12 cellular contexts compared by ENCODE assay signal in the genomic region with DNA sequence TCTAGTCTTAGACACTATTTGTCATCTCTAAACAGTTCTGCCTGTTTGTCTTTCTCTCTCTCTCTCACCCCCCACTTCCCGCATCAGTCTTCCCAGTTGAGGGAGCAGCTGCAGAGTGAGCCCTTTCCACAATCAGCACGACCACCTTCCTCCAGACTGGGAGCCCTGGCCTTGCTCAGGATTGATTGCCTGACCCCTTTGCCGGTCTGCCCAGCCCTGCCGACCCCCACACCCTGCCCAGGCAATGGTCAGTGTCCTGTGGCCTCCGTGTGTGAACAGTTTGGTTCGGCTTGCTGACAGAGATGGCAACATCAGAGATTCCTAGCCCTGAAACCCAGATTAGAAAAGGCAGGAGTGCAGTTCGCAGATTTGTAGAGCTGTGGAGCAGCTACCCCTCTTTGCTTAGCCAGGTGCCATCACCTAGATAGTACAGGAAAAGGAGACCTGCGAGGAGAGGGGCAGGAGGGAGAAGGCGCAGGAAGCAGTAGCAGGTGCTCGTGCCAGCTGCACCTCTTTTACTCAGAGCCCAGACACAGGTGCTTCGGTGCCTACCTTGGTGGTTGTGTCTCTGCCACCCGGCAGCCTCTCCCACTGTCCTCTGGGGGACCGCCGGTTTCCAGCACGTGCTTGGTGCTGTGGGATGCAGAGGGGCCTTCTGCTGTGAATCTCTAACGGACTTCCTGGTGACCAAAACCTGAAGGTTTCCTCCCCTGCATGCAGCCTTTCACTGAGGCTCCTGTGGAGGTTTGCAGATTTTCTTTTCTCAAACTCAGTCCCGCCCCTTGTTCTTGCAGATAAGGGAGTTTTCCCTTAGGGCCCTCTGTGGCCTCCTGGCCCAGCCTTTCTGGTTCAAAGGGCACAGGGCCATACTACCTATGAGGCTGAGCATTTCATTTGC.
DNase-seq lines count a peak whose midpoint lies in the region; ATAC-seq lines count a peak whose summit lies in the region.
"Had no signal": no experiment of that assay in that cellular context is flagged by ENCODE, and none has a peak within 500 bp of the region (broad histone marks: within the 10 kb centered on the region; RNA-seq: fewer than 3 reads in every experiment).

No MANE protein-coding gene starts in this region.

- no peak for DNase-seq in T-helper 2 cell treated with Interferon-gamma antibody and Interleukin-4, amounts not matched to agents 5 μg/mL and 100 μg/mL, for 36 hours (ENCODE audit: low spot score)
- DNase-seq in T-helper 2 cell (no peak), germinal center (ENCODE audit: low spot score) (peak; percentile 24), CD1c-positive myeloid dendritic cell (ENCODE audit: extremely low spot score) (no peak), DMS 273 treated with DMSO at 0.1 percent for 48 hours (lab: John Stamatoyannopoulos, UW) (no peak)
- peak; percentile 47 for DNase-seq in activated CD4-positive, alpha-beta memory T cell treated with anti-CD3 and anti-CD28 coated beads for 36 hours
- DNase-seq: GF-D8; HCEC 1CT; NK-92 treated with Interleukin-12 subunit alpha and Interleukin-12 subunit beta, amount 100 ng/mL, for 24 hours; T-helper 9 cell had no signal

- peak overlapping the region; percentile 81 for H3K4me3 Mint-ChIP-seq in T-helper 2 cell treated with Interferon-gamma antibody and Interleukin-4, amounts not matched to agents 5 μg/mL and 100 μg/mL, for 36 hours
- peak overlapping the region; percentile 75 for H3K4me3 Mint-ChIP-seq in activated CD4-positive, alpha-beta memory T cell treated with anti-CD3 and anti-CD28 coated beads for 36 hours
- peak overlapping the region; percentile 82 for H3K4me3 Mint-ChIP-seq in stimulated activated memory B cell treated with anti-CD40 and anti-IgM and Interleukin-4, amounts not matched to agents 10 μg/mL and 1 μg/mL and 100 μg/mL, for 72 hours

- H3K27ac Mint-ChIP-seq in T-helper 2 cell treated with Interferon-gamma antibody and Interleukin-4, amounts not matched to agents 5 μg/mL and 100 μg/mL, for 36 hours: no peak overlapping the region
- H3K27ac Mint-ChIP-seq in activated CD4-positive, alpha-beta memory T cell treated with anti-CD3 and anti-CD28 coated beads for 36 hours: peak overlapping the region; percentile 74
- H3K27ac Mint-ChIP-seq in stimulated activated memory B cell treated with anti-CD40 and anti-IgM and Interleukin-4, amounts not matched to agents 10 μg/mL and 1 μg/mL and 100 μg/mL, for 72 hours: peak overlapping the region; percentile 68

- intact Hi-C loops in activated CD4-positive, alpha-beta memory T cell treated with anti-CD3 and anti-CD28 coated beads for 36 hours (cut with micrococcal nuclease): loop anchor here (1.0 to 10.0 kb wide), 3 partner anchors 10 to 533 kb away; a partner anchor contains a TSS

- no peaks in the 10 kb centered on the region for H3K9me3 Mint-ChIP-seq in T-helper 2 cell treated with Interferon-gamma antibody and Interleukin-4, amounts not matched to agents 5 μg/mL and 100 μg/mL, for 36 hours
- H3K9me3 Mint-ChIP-seq in activated CD4-positive, alpha-beta memory T cell treated with anti-CD3 and anti-CD28 coated beads for 36 hours: no peaks in the 10 kb centered on the region
- no peaks in the 10 kb centered on the region for H3K9me3 Mint-ChIP-seq in stimulated activated memory B cell treated with anti-CD40 and anti-IgM and Interleukin-4, amounts not matched to agents 10 μg/mL and 1 μg/mL and 100 μg/mL, for 72 hours

- H3K36me3 Mint-ChIP-seq in T-helper 2 cell treated with Interferon-gamma antibody and Interleukin-4, amounts not matched to agents 5 μg/mL and 100 μg/mL, for 36 hours (ENCODE audit: low read depth): peaks cover 9% of the 10 kb centered on the region
- H3K36me3 Mint-ChIP-seq in activated CD4-positive, alpha-beta memory T cell treated with anti-CD3 and anti-CD28 coated beads for 36 hours: no peaks in the 10 kb centered on the region
- no peaks in the 10 kb centered on the region for H3K36me3 Mint-ChIP-seq in stimulated activated memory B cell treated with anti-CD40 and anti-IgM and Interleukin-4, amounts not matched to agents 10 μg/mL and 1 μg/mL and 100 μg/mL, for 72 hours

- CTCF ChIA-PET in activated CD4-positive, alpha-beta memory T cell treated with anti-CD3 and anti-CD28 coated beads for 36 hours (lab: Charles Lee): interaction anchor here (0.6 to 7.6 kb wide), 5 partner anchors 9 to 523 kb away, joined by 3 to 90 read pairs (median 4); no protein-coding TSS in a partner anchor

- POLR2A ChIA-PET in activated CD4-positive, alpha-beta memory T cell treated with anti-CD3 and anti-CD28 coated beads for 36 hours (lab: Charles Lee): interaction anchor here (1.2 to 2.4 kb wide), 2 partner anchors 92 to 116 kb away, joined by 3 to 10 read pairs; a partner anchor contains a TSS

- peak; percentile 68 for ATAC-seq in stimulated activated memory B cell treated with anti-CD40 and anti-IgM and Interleukin-4, amounts not matched to agents 10 μg/mL and 1 μg/mL and 100 μg/mL, for 72 hours
- no peak for ATAC-seq in HG03439 (IDR thresholded peaks at IDR 0.05; ENCODE audit: unreplicated experiment)

- H3K27me3 Mint-ChIP-seq in T-helper 2 cell treated with Interferon-gamma antibody and Interleukin-4, amounts not matched to agents 5 μg/mL and 100 μg/mL, for 36 hours (ENCODE audit: low read depth): peaks cover 42% of the 10 kb centered on the region
- H3K27me3 Mint-ChIP-seq in activated CD4-positive, alpha-beta memory T cell treated with anti-CD3 and anti-CD28 coated beads for 36 hours: no peaks in the 10 kb centered on the region
- H3K27me3 Mint-ChIP-seq in stimulated activated memory B cell treated with anti-CD40 and anti-IgM and Interleukin-4, amounts not matched to agents 10 μg/mL and 1 μg/mL and 100 μg/mL, for 72 hours: no peaks in the 10 kb centered on the region

- H3K4me1 Mint-ChIP-seq in T-helper 2 cell treated with Interferon-gamma antibody and Interleukin-4, amounts not matched to agents 5 μg/mL and 100 μg/mL, for 36 hours (ENCODE audit: low read depth): peaks cover 50% of the 10 kb centered on the region
- H3K4me1 Mint-ChIP-seq in activated CD4-positive, alpha-beta memory T cell treated with anti-CD3 and anti-CD28 coated beads for 36 hours (ENCODE audit: low read depth): peaks cover 83% of the 10 kb centered on the region
- H3K4me1 Mint-ChIP-seq in stimulated activated memory B cell treated with anti-CD40 and anti-IgM and Interleukin-4, amounts not matched to agents 10 μg/mL and 1 μg/mL and 100 μg/mL, for 72 hours: peaks cover 42% of the 10 kb centered on the region

Comparison
In these comparisons a context has a peak if more than half of its experiments do, and no peak if none do; other contexts are left out.
1. DNase-seq: peak in activated CD4-positive, alpha-beta memory T cell treated with anti-CD3 and anti-CD28 coated beads for 36 hours (single experiment) and germinal center (single experiment); none in T-helper 2 cell treated with Interferon-gamma antibody and Interleukin-4, amounts not matched to agents 5 μg/mL and 100 μg/mL, for 36 hours (single experiment), T-helper 2 cell (0 of 5), CD1c-positive myeloid dendritic cell (single experiment) and DMS 273 treated with DMSO at 0.1 percent for 48 hours (single experiment).
2. Peak in every context shown above with its lines, with median percentiles within 50 percentile points of each other: H3K4me3 Mint-ChIP-seq.